Comparison of ENCODE assay signal across 16 cellular contexts in genomic region chr4:178387756-178388155, GRCh38.
DNase-seq lines count a peak whose midpoint lies in the region; ATAC-seq and TF ChIP-seq lines count a peak whose summit lies in the region.
"Had no signal": no experiment of that assay in that cellular context is flagged by ENCODE, and none has a peak within 500 bp of the region (broad histone marks: within the 10 kb centered on the region; RNA-seq: fewer than 3 reads in every experiment).

No MANE protein-coding gene starts in this region.

- H3K4me1 ChIP-seq in IMR-90 (ENCODE audit: control insufficient read depth, insufficient read depth, low read length), result no peaks in the 10 kb centered on the region
- H3K4me1 ChIP-seq: BLaER1 treated with 17β-estradiol and CSF1 and Interleukin-3, amounts not matched to agents 10 nM and 100 nM; HAP-1 had no signal

- H3K9me3 ChIP-seq in IMR-90 (ENCODE audit: control insufficient read depth, insufficient read depth, low read length) (no peaks in the 10 kb centered on the region), SK-N-MC (ENCODE audit: low read depth, low read length) (no peaks in the 10 kb centered on the region)
- H3K9me3 ChIP-seq: BLaER1 treated with 17β-estradiol and CSF1 and Interleukin-3, amounts not matched to agents 10 nM and 100 nM; HAP-1 had no signal

- H4K91ac ChIP-seq in IMR-90 (ENCODE audit: insufficient read depth, low read depth, low read length), result no peak overlapping the region

- no peak overlapping the region for H2AFZ ChIP-seq in IMR-90 (replicated peaks; ENCODE audit: low read length, poor library complexity)
- H2AFZ ChIP-seq: GM23248 had no signal

- CTCF ChIA-PET in IMR-90 (lab: Yijun Ruan, JAX), result no interaction called here

- H4K8ac ChIP-seq in IMR-90 (ENCODE audit: low read depth in 2 of 2, low read length in 2 of 2), result no peak overlapping the region

- WGBS in IMR-90 (ENCODE audit: extremely low coverage in 2 of 2, insufficient read length in 1 of 2), 2 experiments, result no CpG with 5 or more reads among the region's 2 CpGs

- TF ChIP-seq POLR2A in IMR-90 (IDR thresholded peaks at IDR 0.05; ENCODE audit: low read depth, low read length), result no peak

- BruUV-seq in IMR-90 (replicated peaks; lab: Mats Ljungman, UMichigan), result no TSS peak

- H3K18ac ChIP-seq in IMR-90 (ENCODE audit: low read depth, low read length), result no peak overlapping the region

- no peak for TF ChIP-seq RAD21 in IMR-90 (IDR thresholded peaks at IDR 0.05; ENCODE audit: low read length)

- H3K79me1 ChIP-seq in IMR-90 (ENCODE audit: low read depth in 1 of 2, low read length in 2 of 2), result no peaks in the 10 kb centered on the region

- no peak overlapping the region for H3K27ac ChIP-seq in IMR-90 (ENCODE audit: insufficient read depth, low read length)
- H3K27ac ChIP-seq in SK-N-MC, result peak overlapping the region; percentile 60; the same call in 1 of the 2 replicates
- H3K27ac ChIP-seq: BLaER1 treated with 17β-estradiol and CSF1 and Interleukin-3, amounts not matched to agents 10 nM and 100 nM; GM23248; HL-60 had no signal

- no peaks in the 10 kb centered on the region for H3K9me1 ChIP-seq in IMR-90 (ENCODE audit: insufficient read depth, low read length)

- dilution Hi-C loops in IMR-90 (cut with HindIII; ENCODE audit: low sequenced_read_pairs, unreplicated experiment), result no loop called here

- ATAC-seq in IMR-90 (ENCODE audit: low read depth), result no peak
- ATAC-seq in HG03097 (IDR thresholded peaks at IDR 0.05; ENCODE audit: low FRiP score, unreplicated experiment), result no peak
- ATAC-seq in HG03135 (IDR thresholded peaks at IDR 0.05; ENCODE audit: unreplicated experiment), result no peak
- ATAC-seq: CD8-positive, alpha-beta T cell; K562 had no signal

- no peak overlapping the region for H3K14ac ChIP-seq in IMR-90 (replicated peaks; ENCODE audit: low read depth, low read length)

- H2BK20ac ChIP-seq in IMR-90 (ENCODE audit: low read depth, low read length), result no peak overlapping the region

- H3K4me3 ChIP-seq in IMR-90 (ENCODE audit: insufficient read depth, low read depth, low read length), result no peak overlapping the region
- no peak overlapping the region; the same call in 1 of the 2 replicates for H3K4me3 ChIP-seq in SK-N-MC
- H3K4me3 ChIP-seq: BLaER1 treated with 17β-estradiol and CSF1 and Interleukin-3, amounts not matched to agents 10 nM and 100 nM; GM23248; HAP-1; K562 had no signal

- H2AK5ac ChIP-seq in IMR-90 (ENCODE audit: low read depth, low read length), result no peak overlapping the region

- no peak overlapping the region for H3K56ac ChIP-seq in IMR-90 (ENCODE audit: extremely low read depth, insufficient read depth, low read length)

- H4K5ac ChIP-seq in IMR-90 (ENCODE audit: low read depth, low read length), result no peak overlapping the region

- H3K4ac ChIP-seq in IMR-90 (ENCODE audit: low read depth, low read length), result no peak overlapping the region

- H3K36me3 ChIP-seq in IMR-90 (ENCODE audit: control insufficient read depth, insufficient read depth, low read length) (no peaks in the 10 kb centered on the region), SK-N-MC (ENCODE audit: insufficient read depth, low read length) (no peaks in the 10 kb centered on the region)
- H3K36me3 ChIP-seq: BLaER1 treated with 17β-estradiol and CSF1 and Interleukin-3, amounts not matched to agents 10 nM and 100 nM; HAP-1 had no signal

- H2BK15ac ChIP-seq in IMR-90 (ENCODE audit: low read depth, low read length), result no peak overlapping the region

- H4K20me1 ChIP-seq in IMR-90 (ENCODE audit: insufficient read depth, low read length), result no peaks in the 10 kb centered on the region
- H4K20me1 ChIP-seq: BLaER1 treated with 17β-estradiol and CSF1 and Interleukin-3, amounts not matched to agents 10 nM and 100 nM had no signal

- DNase-seq in ELR (ENCODE audit: low read depth) (peak; percentile 52), IMR-90 (peak; percentile 1), OCI-M1 (lab: John Stamatoyannopoulos, UW) (peak; percentile 59), SK-N-MC (ENCODE audit: low read depth, low spot score) (no peak), head of caudate nucleus (no peak), dedifferentiated amniotic fluid mesenchymal stem cell (ENCODE audit: extremely low spot score) (no peak)
- DNase-seq: Calu3; CD8-positive, alpha-beta T cell; DMS79 treated with DMSO at 0.1 percent for 48 hours; GM23248 had no signal

- H3K23ac ChIP-seq in IMR-90 (ENCODE audit: low read depth, low read length), result no peak overlapping the region

- no peak for TF ChIP-seq CTCF in IMR-90 (conservative IDR thresholded peaks at IDR 0.05; ENCODE audit: low read depth, low read length)

- no peaks in the 10 kb centered on the region for H3K27me3 ChIP-seq in IMR-90 (ENCODE audit: control insufficient read depth, insufficient read depth, low read length)
- H3K27me3 ChIP-seq: BLaER1 treated with 17β-estradiol and CSF1 and Interleukin-3, amounts not matched to agents 10 nM and 100 nM had no signal

- H2BK5ac ChIP-seq in IMR-90 (ENCODE audit: low read depth, low read length, poor library complexity, severe bottlenecking), result no peak overlapping the region

- no peak overlapping the region for H2BK120ac ChIP-seq in IMR-90 (ENCODE audit: low read depth, low read length)

- POLR2A ChIA-PET in IMR-90 (lab: Charles Lee; ENCODE audit: unreplicated experiment), result no interaction called here

- no peak overlapping the region for H3K4me2 ChIP-seq in IMR-90 (ENCODE audit: low read depth, low read length)
- H3K4me2 ChIP-seq: BLaER1 treated with 17β-estradiol and CSF1 and Interleukin-3, amounts not matched to agents 10 nM and 100 nM had no signal

- no peak overlapping the region for H2AK9ac ChIP-seq in IMR-90 (replicated peaks; ENCODE audit: low read depth, low read length, poor library complexity)

- H3K9ac ChIP-seq in IMR-90 (ENCODE audit: low read depth, low read length), result no peak overlapping the region
- no peak overlapping the region for H3K9ac ChIP-seq in SK-N-MC (ENCODE audit: insufficient read length)
- H3K9ac ChIP-seq: BLaER1 treated with 17β-estradiol and CSF1 and Interleukin-3, amounts not matched to agents 10 nM and 100 nM; GM23248 had no signal

- in situ Hi-C loops in IMR-90 (cut with MboI; ENCODE audit: low sequenced_read_pairs), result no loop called here

- intact Hi-C loops in IMR-90 (cut with micrococcal nuclease), result no loop called here
- intact Hi-C loops in head of caudate nucleus (cut with DNase I), result no loop called here

TF ChIP-seq in IMR-90, 13 proteins besides CTCF, POLR2A, EP300 and RAD21:
- TF ChIP-seq CEBPB (IDR thresholded peaks at IDR 0.05; ENCODE audit: low read depth, low read length), result no peak
- no peak for TF ChIP-seq FOS (IDR thresholded peaks at IDR 0.05; ENCODE audit: low read depth, low read length)
- TF ChIP-seq MAFK (IDR thresholded peaks at IDR 0.05; ENCODE audit: low read depth, low read length), result no peak
TF ChIP-seq in IMR-90: peak in this region for 0.

Comparison
In these comparisons a context has a peak if more than half of its experiments do, and no peak if none do; other contexts are left out.
1. DNase-seq: peak in ELR (single experiment), IMR-90 (single experiment) and OCI-M1 (single experiment); none in SK-N-MC (single experiment), head of caudate nucleus (0 of 42) and dedifferentiated amniotic fluid mesenchymal stem cell (single experiment).